In the genomic region with DNA sequence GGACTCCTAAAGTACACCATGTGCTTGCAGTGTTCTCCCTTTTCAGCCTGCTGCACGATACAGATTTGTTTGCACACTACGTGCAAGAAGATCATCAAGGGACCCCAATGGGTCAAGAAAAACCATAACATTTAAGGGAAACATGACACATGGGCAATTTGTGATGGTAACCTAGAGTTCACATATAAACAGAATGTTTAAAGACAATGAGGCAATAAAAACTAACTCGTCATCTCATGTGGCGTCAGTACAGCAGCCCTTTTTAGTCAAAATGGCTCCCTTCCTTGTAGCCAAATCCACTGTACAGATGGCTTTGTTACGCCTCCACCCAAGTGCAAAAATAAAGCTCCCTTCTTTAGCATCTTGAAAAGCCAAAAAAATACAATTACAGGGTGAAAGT, we compare ENCODE assay signal across 22 cellular contexts.
DNase-seq lines count a peak whose midpoint lies in the region; FAIRE-seq and TF ChIP-seq lines count a peak whose summit lies in the region.
"Had no signal": no experiment of that assay in that cellular context is flagged by ENCODE, and none has a peak within 500 bp of the region (broad histone marks: within the 10 kb centered on the region; RNA-seq: fewer than 3 reads in every experiment).

No MANE protein-coding gene starts in this region.

- FAIRE-seq in kidney (lab: Jason Lieb, UNC) = no peak
- FAIRE-seq: GM12892, GM18507, HepG2 had no signal

- H3K36me3 Mint-ChIP-seq in brain = peaks cover 2% of the 10 kb centered on the region

- H3K9me3 Mint-ChIP-seq in brain = no peaks in the 10 kb centered on the region
- H3K9me3 Mint-ChIP-seq: CD4-positive, CD25-positive, alpha-beta regulatory T cell; CD8-positive, alpha-beta memory T cell had no signal

- H3K27ac ChIP-seq in temporal lobe (ENCODE audit: low read depth, low read length) (peak overlapping the region; percentile 51), kidney (ENCODE audit: low read depth in 2 of 2, low read length in 2 of 2) (no peak overlapping the region)
- H3K27ac ChIP-seq: GM23248 had no signal

- DNase-seq in Ammon's horn (ENCODE audit: low spot score) (peak; percentile 40), left kidney (ENCODE audit: low read depth, low spot score) (peak; percentile 3), G401 (ENCODE audit: low spot score) (no peak), kidney (no peak), iPS-NIHi7 (ENCODE audit: extremely low spot score) (no peak)
- DNase-seq: 8988T; BE2C; C1 segment of cervical spinal cord; CD4-positive, CD25-positive, alpha-beta regulatory T cell; CD8-positive, alpha-beta memory T cell; COR-L47; DMS 273 treated with DMSO at 0.1 percent for 48 hours; DMS53; DND-41; GDM1; GM23248 had no signal

- no peak overlapping the region for H3K4me3 ChIP-seq in kidney (ENCODE audit: low read length in 2 of 2)
- H3K4me3 ChIP-seq: GM23248, HAP-1 had no signal

- H3K4me3 Mint-ChIP-seq in brain = peak overlapping the region in 1 of 5 experiments; percentile 8
- H3K4me3 Mint-ChIP-seq: CD4-positive, CD25-positive, alpha-beta regulatory T cell; CD8-positive, alpha-beta memory T cell had no signal

- H3K27me3 Mint-ChIP-seq in brain = peaks cover 3% of the 10 kb centered on the region
- H3K27me3 Mint-ChIP-seq: CD4-positive, CD25-positive, alpha-beta regulatory T cell; CD8-positive, alpha-beta memory T cell had no signal

- intact Hi-C loops in kidney (cut with DNase I) = no loop called here

- H3K4me1 Mint-ChIP-seq in brain = peaks cover 55% of the 10 kb centered on the region
- H3K4me1 Mint-ChIP-seq: CD4-positive, CD25-positive, alpha-beta regulatory T cell; CD8-positive, alpha-beta memory T cell had no signal

- peak overlapping the region in 4 of 5 experiments; percentile 52 to 89 (median 66) for H3K27ac Mint-ChIP-seq in brain

- H3K9me3 ChIP-seq in kidney (ENCODE audit: control insufficient read depth in 1 of 2, low read length in 2 of 2) = no peaks in the 10 kb centered on the region
- H3K9me3 ChIP-seq: BE2C, HAP-1 had no signal

- no peaks in the 10 kb centered on the region for H3K4me1 ChIP-seq in kidney (ENCODE audit: control insufficient read depth in 1 of 2, insufficient read depth in 1 of 2, low read depth in 1 of 2, low read length in 2 of 2)
- H3K4me1 ChIP-seq: BE2C, HAP-1 had no signal

- TF ChIP-seq CTCF in brain (conservative IDR thresholded peaks at IDR 0.05) = no peak
- TF ChIP-seq CTCF in kidney (IDR thresholded peaks at IDR 0.05; ENCODE audit: borderline replicate concordance, extremely low read depth, insufficient read depth) = no peak

- H3K9ac ChIP-seq in kidney (ENCODE audit: low read length in 2 of 2) = no peak overlapping the region
- H3K9ac ChIP-seq: GM23248 had no signal

- no peaks in the 10 kb centered on the region for H3K36me3 ChIP-seq in kidney (ENCODE audit: control insufficient read depth in 1 of 2, insufficient read depth in 2 of 2, low read length in 2 of 2)
- H3K36me3 ChIP-seq: BE2C, HAP-1 had no signal

- in situ Hi-C loops in G401 (cut with HindIII; ENCODE audit: low sequenced_read_pairs) = loop anchor here (25.0 kb wide), 1 partner anchor 102 kb away; no protein-coding TSS in a partner anchor

Comparison
In these comparisons a context has a peak if more than half of its experiments do, and no peak if none do; other contexts are left out.
1. DNase-seq: peak in Ammon's horn (single experiment) and left kidney (single experiment); none in G401 (single experiment), kidney (single experiment) and iPS-NIHi7 (single experiment).